Comparison of ENCODE assay signal across 1 cellular context in the genomic region with DNA sequence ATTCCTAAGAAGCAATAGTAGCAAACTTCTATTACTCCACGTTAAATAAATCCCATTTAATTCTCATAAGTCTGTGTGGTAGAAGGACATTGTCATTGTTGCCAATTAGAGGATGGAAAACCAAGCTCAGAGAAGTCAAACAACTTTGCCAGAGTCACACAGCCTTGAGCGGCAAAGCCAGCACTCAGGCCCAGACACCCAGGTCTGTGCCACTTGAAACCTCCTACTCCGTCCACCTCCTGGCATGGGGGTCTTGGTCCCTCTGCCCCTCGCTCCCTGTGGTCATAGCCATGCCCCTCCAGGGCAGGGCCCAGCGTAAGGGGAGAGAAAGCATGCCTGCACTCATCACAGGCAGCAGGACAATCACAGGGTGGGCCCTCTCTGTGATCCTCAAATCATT.
TF ChIP-seq lines count a peak whose summit lies in the region.

No MANE protein-coding gene starts in this region.

TF ChIP-seq in K562, 482 proteins besides CTCF, POLR2A, EP300 and RAD21:
- TF ChIP-seq SMARCA5 (IDR thresholded peaks at IDR 0.05) (0 out of 2 replicates have a peak, but pooled peaks have one; percentile 30), TAF7 (tag; IDR thresholded peaks at IDR 0.05) (no peak), BCOR (IDR thresholded peaks at IDR 0.05) (peak; percentile 79), CBFB (CRISPR knock-in tag; IDR thresholded peaks at IDR 0.05) (no peak), KDM1A (IDR thresholded peaks at IDR 0.05) (peak in 1 of 2 experiments; percentile 73; a peak in 3 of 4 replicates), ZFP36 (IDR thresholded peaks at IDR 0.05; ENCODE audit: low read depth, low read length, partially characterized antibody) (peak; percentile 70), HDAC2 (IDR thresholded peaks at IDR 0.05) (peak; percentile 42; the same call in 1 of the 2 replicates), ZFP1 (CRISPR knock-in tag; IDR thresholded peaks at IDR 0.05) (no peak)
